Comparison of ENCODE assay signal across 9 cellular contexts in genomic region chr16:685967-686366, GRCh38. TPM values are rescaled to one million over a fixed set of nuclear protein-coding genes. Genes with fewer than 3 reads are reported as not detected.
DNase-seq lines count a peak whose midpoint lies in the region; ATAC-seq and TF ChIP-seq lines count a peak whose summit lies in the region.
"Had no signal": no experiment of that assay in that cellular context is flagged by ENCODE, and none has a peak within 500 bp of the region (broad histone marks: within the 10 kb centered on the region; RNA-seq: fewer than 3 reads in every experiment).

No MANE protein-coding gene starts in this region.

- CTCF ChIA-PET in activated CD8-positive, alpha-beta T cell treated with anti-CD3 and anti-CD28 coated beads for 36 hours (lab: Charles Lee), result interaction anchor here (0.5 to 1.2 kb wide), 3 partner anchors 9 to 55 kb away, joined by 3 read pairs; partner anchors contain the start of genes CIAO3 and RHBDL1

- H3K36me3 ChIP-seq in lower lobe of right lung, result peaks cover 36% of the 10 kb centered on the region

- DNase-seq in COLO668 (lab: John Stamatoyannopoulos, UW; ENCODE audit: unreplicated experiment), result peak; percentile 86
- peak; percentile 21 for DNase-seq in HCEC 1CT
- DNase-seq in activated CD8-positive, alpha-beta T cell treated with anti-CD3 and anti-CD28 coated beads for 36 hours, result no peak
- DNase-seq in lower lobe of right lung, result peak; percentile 74
- no peak for DNase-seq in activated T-cell treated with anti-CD3 and anti-CD28 coated beads, Interleukin-2, amount 50 U/mL, for 1 hour
- DNase-seq: KBM-7 had no signal

- intact Hi-C loops in activated CD8-positive, alpha-beta T cell treated with anti-CD3 and anti-CD28 coated beads for 36 hours (cut with micrococcal nuclease), result no loop called here
- intact Hi-C loops in lower lobe of right lung (cut with DNase I), result no loop called here

- peaks cover 26% of the 10 kb centered on the region for H3K36me3 Mint-ChIP-seq in activated CD8-positive, alpha-beta T cell treated with anti-CD3 and anti-CD28 coated beads for 36 hours (ENCODE audit: low read depth)

- no peak for ATAC-seq in activated CD8-positive, alpha-beta T cell treated with anti-CD3 and anti-CD28 coated beads for 36 hours
- ATAC-seq in lower lobe of right lung (no peak), GM19023 (IDR thresholded peaks at IDR 0.05; ENCODE audit: unreplicated experiment) (no peak), HG03432 (IDR thresholded peaks at IDR 0.05; ENCODE audit: unreplicated experiment) (no peak), HG02763 (IDR thresholded peaks at IDR 0.05; ENCODE audit: unreplicated experiment) (no peak)

- no peaks in the 10 kb centered on the region for H3K9me3 Mint-ChIP-seq in activated CD8-positive, alpha-beta T cell treated with anti-CD3 and anti-CD28 coated beads for 36 hours

- TF ChIP-seq CTCF in activated CD8-positive, alpha-beta T cell treated with anti-CD3 and anti-CD28 coated beads for 36 hours (IDR thresholded peaks at IDR 0.05), result peak; percentile 40
- TF ChIP-seq CTCF in lower lobe of right lung (IDR thresholded peaks at IDR 0.05), result peak; percentile 36

- no peaks in the 10 kb centered on the region for H3K9me3 ChIP-seq in lower lobe of right lung

- H3K4me3 Mint-ChIP-seq in activated CD8-positive, alpha-beta T cell treated with anti-CD3 and anti-CD28 coated beads for 36 hours, result no peak overlapping the region

- no peaks in the 10 kb centered on the region for H3K27me3 ChIP-seq in lower lobe of right lung (ENCODE audit: low read depth)

- no peak overlapping the region for H3K27ac Mint-ChIP-seq in activated CD8-positive, alpha-beta T cell treated with anti-CD3 and anti-CD28 coated beads for 36 hours

- no peak overlapping the region for H3K27ac ChIP-seq in lower lobe of right lung

- POLR2A ChIA-PET in activated CD8-positive, alpha-beta T cell treated with anti-CD3 and anti-CD28 coated beads for 36 hours (lab: Charles Lee), result interaction anchor here (1.3 kb wide), 1 partner anchor 38 kb away, joined by 3 read pairs; no protein-coding TSS in a partner anchor

- no peak overlapping the region for H3K4me3 ChIP-seq in lower lobe of right lung

- H3K27me3 Mint-ChIP-seq in activated CD8-positive, alpha-beta T cell treated with anti-CD3 and anti-CD28 coated beads for 36 hours, result no peaks in the 10 kb centered on the region

- peaks cover 66% of the 10 kb centered on the region for H3K4me1 ChIP-seq in lower lobe of right lung

- H3K4me1 Mint-ChIP-seq in activated CD8-positive, alpha-beta T cell treated with anti-CD3 and anti-CD28 coated beads for 36 hours (ENCODE audit: low read depth), result peaks cover 56% of the 10 kb centered on the region

RNA-seq across cellular contexts. Expression of gene JMJD8, which starts 1.8 kb away (rescaled TPM):
- total RNA-seq in activated CD8-positive, alpha-beta T cell treated with anti-CD3 and anti-CD28 coated beads for 36 hours, result 10 to 100 TPM; 26.2 to 28.7 TPM
- 43.2 TPM for total RNA-seq in lower lobe of right lung

RNA-seq across cellular contexts. Expression of gene WDR24, which starts 4.2 kb away (rescaled TPM):
- 10 to 100 TPM; 17.6 to 18.7 TPM for total RNA-seq in activated CD8-positive, alpha-beta T cell treated with anti-CD3 and anti-CD28 coated beads for 36 hours
- total RNA-seq in lower lobe of right lung, result 13.1 TPM

RNA-seq across cellular contexts. Expression of gene STUB1, which starts 5.8 kb away (rescaled TPM):
- total RNA-seq in activated CD8-positive, alpha-beta T cell treated with anti-CD3 and anti-CD28 coated beads for 36 hours, result 10 to 100 TPM; 57.1 to 61.7 TPM
- 86.0 TPM for total RNA-seq in lower lobe of right lung

RNA-seq across cellular contexts. Expression of gene RHBDL1, which starts 10.5 kb away (rescaled TPM):
- under 1 TPM; 0.79 to 0.89 TPM for total RNA-seq in activated CD8-positive, alpha-beta T cell treated with anti-CD3 and anti-CD28 coated beads for 36 hours
- 2.0 TPM for total RNA-seq in lower lobe of right lung

RNA-seq across cellular contexts. Expression of gene RHOT2, which starts 18.0 kb away (rescaled TPM):
- 100 to 1,000 TPM; 110 TPM for total RNA-seq in activated CD8-positive, alpha-beta T cell treated with anti-CD3 and anti-CD28 coated beads for 36 hours
- total RNA-seq in lower lobe of right lung, result 81.6 TPM

Comparison
In these comparisons a context has a peak if more than half of its experiments do, and no peak if none do; other contexts are left out.
1. DNase-seq: peak in COLO668 (single experiment), HCEC 1CT (single experiment) and lower lobe of right lung (single experiment); none in activated CD8-positive, alpha-beta T cell treated with anti-CD3 and anti-CD28 coated beads for 36 hours (single experiment) and activated T-cell treated with anti-CD3 and anti-CD28 coated beads, Interleukin-2, amount 50 U/mL, for 1 hour (single experiment).